Comparison of ENCODE assay signal across 8 cellular contexts in genomic region chr13:18962168-18962734, GRCh38.
"Had no signal": no experiment of that assay in that cellular context is flagged by ENCODE, and none has a peak within 500 bp of the region (broad histone marks: within the 10 kb centered on the region; RNA-seq: fewer than 3 reads in every experiment).

No MANE protein-coding gene starts in this region.

- H3K36me3 ChIP-seq: HAP-1 had no signal

- H3K4me1 ChIP-seq: HAP-1 had no signal

- H3K4me3 ChIP-seq: GM23248, HAP-1, K562 had no signal

- DNase-seq: GM23248, GOT3, H7, HFFc6, IMR-90, KG1 had no signal

- H3K27ac ChIP-seq: GM23248 had no signal

- H3K9ac ChIP-seq: GM23248 had no signal

- H2AFZ ChIP-seq: GM23248 had no signal
